8 cellular contexts compared by ENCODE assay signal in the genomic region with DNA sequence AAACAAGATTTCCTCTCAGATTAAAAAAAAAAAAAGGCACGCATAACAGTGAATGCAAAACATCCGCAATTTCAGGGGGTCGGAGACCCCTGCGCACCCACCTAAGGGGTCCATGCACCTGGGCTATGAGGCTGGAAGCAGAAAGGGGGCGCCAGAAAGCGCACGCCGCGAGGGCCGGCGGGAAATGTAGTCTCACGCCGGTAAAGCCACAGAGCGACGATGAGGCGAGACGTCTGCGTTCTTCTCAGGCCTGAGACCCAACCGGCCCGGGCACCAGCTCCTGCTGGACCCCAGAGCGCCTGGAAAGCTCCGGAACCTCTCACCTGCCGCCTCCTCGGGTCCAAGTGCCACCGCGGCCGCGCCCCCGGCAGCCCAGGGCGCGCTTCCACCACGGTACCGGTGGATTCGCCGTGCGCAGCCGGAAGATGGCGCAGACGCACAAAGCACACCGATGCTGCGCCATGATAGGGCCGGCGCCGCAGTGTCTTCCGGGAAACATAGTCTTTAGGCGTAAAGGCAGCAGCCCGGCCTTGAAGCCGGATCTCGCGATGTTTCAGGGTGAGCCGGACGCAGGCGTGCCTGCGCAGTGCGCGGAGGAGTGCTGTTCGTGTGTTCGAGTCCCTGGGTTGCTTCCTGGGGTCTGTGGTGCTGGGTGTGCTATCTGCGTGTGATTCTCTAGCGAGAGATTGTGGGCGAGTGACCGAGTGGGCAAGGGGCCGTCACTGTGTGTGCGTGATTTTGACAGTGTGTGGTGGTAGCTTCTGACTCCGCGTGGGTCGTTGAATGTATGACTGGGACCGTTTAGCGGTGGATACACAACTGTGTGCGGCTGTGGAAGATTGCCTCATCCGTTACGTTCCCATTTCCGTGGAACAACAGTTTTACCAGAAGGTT. TPM values are rescaled to one million over a fixed set of nuclear protein-coding genes. Genes with fewer than 3 reads are reported as not detected.
DNase-seq lines count a peak whose midpoint lies in the region; ATAC-seq and TF ChIP-seq lines count a peak whose summit lies in the region.

A gene (minus strand): TSS at position 416 of the 894 bp plus-strand sequence. CDS start 1,782 bp downstream, outside the sequence.

- TF ChIP-seq EP300 in ovary (IDR thresholded peaks at IDR 0.05) = peak; percentile 32

- no peaks in the 10 kb centered on the region for H3K27me3 ChIP-seq in KMS-11 (ENCODE audit: insufficient read depth, low read depth)
- no peaks in the 10 kb centered on the region for H3K27me3 ChIP-seq in ovary
- H3K27me3 ChIP-seq in thyroid gland = no peaks in the 10 kb centered on the region

- DNase-seq in DMS53 treated with DMSO at 0.1 percent for 48 hours (lab: John Stamatoyannopoulos, UW; ENCODE audit: unreplicated experiment) (peak; percentile 95), SK-MEL-5 (ENCODE audit: low read depth, low spot score) (peak; percentile 92), Right ventricle myocardium superior (peak; percentile 98), ovary (peak; percentile 94 to 97 (median 96)), thyroid gland (peak; percentile 97 to 98)
- DNase-seq in activated naive CD8-positive, alpha-beta T cell treated with anti-CD3 and anti-CD28 coated beads for 36 hours = peak; percentile 93

- peaks cover 9% of the 10 kb centered on the region for H3K4me1 Mint-ChIP-seq in activated naive CD8-positive, alpha-beta T cell treated with anti-CD3 and anti-CD28 coated beads for 36 hours

- TF ChIP-seq CTCF in KMS-11 (conservative IDR thresholded peaks at IDR 0.05; ENCODE audit: low read depth, low read length) (peak; percentile 95), ovary (IDR thresholded peaks at IDR 0.05) (peak; percentile 68 to 85 (median 82)), thyroid gland (IDR thresholded peaks at IDR 0.05) (peak; percentile 45 to 84 (median 70))

- WGBS in ovary, 3 donors = 0 to 2% (median 1%) methylated on average over 64 to 73 of the region's 73 CpGs
- 4% methylated on average over 30 to 39 of the region's 73 CpGs for WGBS in thyroid gland, 2 donors

- peaks cover 80% of the 10 kb centered on the region for H3K36me3 Mint-ChIP-seq in activated naive CD8-positive, alpha-beta T cell treated with anti-CD3 and anti-CD28 coated beads for 36 hours

- peak within 1 kb of the TSS; percentile 56 for H3K4me3 ChIP-seq in KMS-11 (IDR thresholded peaks at IDR 0.05; ENCODE audit: insufficient read depth, low read depth, low read length)
- H3K4me3 ChIP-seq in ovary = peak within 1 kb of the TSS; percentile 58
- peak within 1 kb of the TSS; percentile 30 to 72 (median 56) for H3K4me3 ChIP-seq in thyroid gland (replicated peaks in 1 of 3)

- no peaks in the 10 kb centered on the region for H3K36me3 ChIP-seq in KMS-11 (ENCODE audit: insufficient read depth)
- no peaks in the 10 kb centered on the region for H3K36me3 ChIP-seq in ovary
- peaks cover 19% of the 10 kb centered on the region in 2 donors for H3K36me3 ChIP-seq in thyroid gland

- peaks cover 60% of the 10 kb centered on the region for H3K9me3 Mint-ChIP-seq in activated naive CD8-positive, alpha-beta T cell treated with anti-CD3 and anti-CD28 coated beads for 36 hours

- TF ChIP-seq POLR2A in ovary (IDR thresholded peaks at IDR 0.05) = peak; percentile 16
- TF ChIP-seq POLR2A in thyroid gland (IDR thresholded peaks at IDR 0.05) = peak; percentile 17 to 59

- H2AFZ ChIP-seq in KMS-11 (ENCODE audit: low read depth) = peak within 1 kb of the TSS; percentile 96

- H3K27ac ChIP-seq in KMS-11 (peak within 1 kb of the TSS; percentile 77), ovary (peak within 1 kb of the TSS; percentile 84 to 96), thyroid gland (peak within 1 kb of the TSS; percentile 93 to 97 (median 94))

- H3K9me3 ChIP-seq in ovary = peaks cover 0 to 12% of the 10 kb centered on the region in 2 donors
- H3K9me3 ChIP-seq in thyroid gland = no peaks in the 10 kb centered on the region

- in situ Hi-C loops in SK-MEL-5 (cut with HindIII; ENCODE audit: low pct_unique_long_range_greater_than_20kb, low sequenced_read_pairs) = no loop called here

- H3K4me1 ChIP-seq in KMS-11 (ENCODE audit: low read depth, poor library complexity, severe bottlenecking) = peaks cover 8% of the 10 kb centered on the region
- H3K4me1 ChIP-seq in ovary (ENCODE audit: insufficient read depth) = no peaks in the 10 kb centered on the region
- peaks cover 4 to 8% of the 10 kb centered on the region in 2 donors for H3K4me1 ChIP-seq in thyroid gland

- H3K4me2 ChIP-seq in KMS-11 = peak within 1 kb of the TSS; percentile 49

- no peaks in the 10 kb centered on the region for H4K20me1 ChIP-seq in KMS-11 (ENCODE audit: insufficient read depth)

- peak within 1 kb of the TSS; percentile 94 for H3K27ac Mint-ChIP-seq in activated naive CD8-positive, alpha-beta T cell treated with anti-CD3 and anti-CD28 coated beads for 36 hours

- H3K9ac ChIP-seq in KMS-11 = peak within 1 kb of the TSS; percentile 87

- ATAC-seq in GM21576 (IDR thresholded peaks at IDR 0.05; ENCODE audit: unreplicated experiment) (peak; percentile 91), Right ventricle myocardium superior (ENCODE audit: poor library complexity) (peak; percentile 100)

- intact Hi-C loops in Right ventricle myocardium superior (cut with DNase I) = no loop called here
- intact Hi-C loops in ovary (cut with DNase I) = no loop called here
- intact Hi-C loops in thyroid gland (cut with DNase I) = loop anchor here (10.0 kb wide), 1 partner anchor 281 kb away; a partner anchor contains a TSS

- H3K4me3 Mint-ChIP-seq in activated naive CD8-positive, alpha-beta T cell treated with anti-CD3 and anti-CD28 coated beads for 36 hours = peak within 1 kb of the TSS; percentile 88

- no peaks in the 10 kb centered on the region for H3K27me3 Mint-ChIP-seq in activated naive CD8-positive, alpha-beta T cell treated with anti-CD3 and anti-CD28 coated beads for 36 hours

- H3K79me2 ChIP-seq in KMS-11 (ENCODE audit: insufficient read depth, low read depth) = no peaks in the 10 kb centered on the region

RNA-seq across cellular contexts. Expression of the gene that starts here (rescaled TPM):
- total RNA-seq in SK-MEL-5 (2014; rRNA removed; shearing (Covaris generic)) = 0.77 and 1.6 TPM in 2 replicates
- polyA plus RNA-seq in SK-MEL-5 (2015; cell fraction: cytosol; rRNA removed) = 0.71 and 1.5 TPM in 2 replicates
- polyA plus RNA-seq in SK-MEL-5 (2015; cell fraction: nucleus; rRNA removed) = 1.4 and 3.3 TPM in 2 replicates
- 1 to 10 TPM; 2.3 to 3.2 TPM for total RNA-seq in activated naive CD8-positive, alpha-beta T cell treated with anti-CD3 and anti-CD28 coated beads for 36 hours
- total RNA-seq in Right ventricle myocardium superior (3.8 TPM), ovary (10 to 100 TPM in 2 of 7 donors, 1 to 10 TPM in 5; 4.6 to 11.1 (median 8.3) TPM), thyroid gland (10 to 100 TPM in 3 of 4 donors, 1 to 10 TPM in 1; 4.9 to 19.6 (median 10.9) TPM)
- polyA plus RNA-seq in ovary = 1 to 10 TPM; 4.6 to 7.9 TPM

Comparison
In these comparisons a context has a peak if more than half of its experiments do, and no peak if none do; other contexts are left out.
1. Peak in every context shown above with its lines: DNase-seq, ATAC-seq, H3K4me3 ChIP-seq and H3K27ac ChIP-seq.